In the genomic region with DNA sequence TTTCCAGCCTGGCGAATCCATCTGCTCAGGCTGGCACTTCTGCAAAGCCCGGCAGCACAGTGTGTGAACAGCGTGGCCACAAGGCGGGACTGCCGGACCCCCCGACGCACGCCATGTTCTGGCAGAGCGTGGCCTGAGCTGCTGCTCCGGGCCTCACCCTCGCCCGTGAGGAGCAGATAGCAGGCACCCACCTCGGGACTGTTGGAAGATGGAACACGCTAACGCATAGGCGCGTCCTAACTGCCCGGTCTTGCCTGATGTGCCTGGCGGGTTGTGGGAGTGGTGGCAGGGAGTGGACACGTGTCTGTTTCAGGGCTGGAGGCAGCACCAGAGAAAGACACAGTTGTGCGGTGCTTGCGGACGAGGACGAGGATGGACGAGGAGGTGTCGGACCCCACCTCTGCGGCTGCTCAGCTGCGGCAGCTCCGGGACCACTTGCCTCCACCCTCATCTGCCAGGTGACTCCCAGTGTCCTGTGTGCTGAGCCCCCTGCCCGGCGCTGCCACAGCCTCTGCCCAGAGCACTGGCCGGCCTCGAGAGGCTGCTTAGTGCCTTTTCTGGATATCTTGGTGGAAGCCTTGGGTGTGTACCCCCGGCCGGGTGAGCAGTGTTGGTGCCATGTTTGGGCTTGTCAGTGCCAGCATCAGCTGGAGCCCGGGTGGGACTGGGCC, we compare ENCODE assay signal across 1 cellular context.
TF ChIP-seq lines count a peak whose summit lies in the region.

No MANE protein-coding gene starts in this region.

TF ChIP-seq in HepG2, 621 proteins besides CTCF, POLR2A, EP300 and RAD21:
- TF ChIP-seq ISL2 (CRISPR knock-in tag; IDR thresholded peaks at IDR 0.05) (no peak), ZIK1 (CRISPR knock-in tag; IDR thresholded peaks at IDR 0.05; ENCODE audit: borderline replicate concordance, low read depth) (no peak), SMAD1 (CRISPR knock-in tag; IDR thresholded peaks at IDR 0.05; ENCODE audit: borderline replicate concordance, low read depth) (no peak), SPEN (CRISPR knock-in tag; IDR thresholded peaks at IDR 0.05; ENCODE audit: low read depth) (no peak), ZNF558 (CRISPR knock-in tag; IDR thresholded peaks at IDR 0.05; ENCODE audit: borderline replicate concordance) (no peak), NR2F6 (IDR thresholded peaks at IDR 0.05) (no peak), NR2F6 (CRISPR knock-in tag; IDR thresholded peaks at IDR 0.05) (no peak), ZNF430 (CRISPR knock-in tag; IDR thresholded peaks at IDR 0.05) (no peak)
- TF ChIP-seq, protein P1, sequence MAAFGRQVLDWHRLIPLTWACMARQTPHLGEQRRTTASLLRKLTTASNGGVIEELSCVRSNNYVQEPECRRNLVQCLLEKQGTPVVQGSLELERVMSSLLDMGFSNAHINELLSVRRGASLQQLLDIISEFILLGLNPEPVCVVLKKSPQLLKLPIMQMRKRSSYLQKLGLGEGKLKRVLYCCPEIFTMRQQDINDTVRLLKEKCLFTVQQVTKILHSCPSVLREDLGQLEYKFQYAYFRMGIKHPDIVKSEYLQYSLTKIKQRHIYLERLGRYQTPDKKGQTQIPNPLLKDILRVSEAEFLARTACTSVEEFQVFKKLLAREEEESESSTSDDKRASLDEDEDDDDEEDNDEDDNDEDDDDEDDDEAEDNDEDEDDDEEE (CRISPR knock-in tag; IDR thresholded peaks at IDR 0.05) = no peak
